Comparison of ENCODE assay signal across 8 cellular contexts in the genomic region with DNA sequence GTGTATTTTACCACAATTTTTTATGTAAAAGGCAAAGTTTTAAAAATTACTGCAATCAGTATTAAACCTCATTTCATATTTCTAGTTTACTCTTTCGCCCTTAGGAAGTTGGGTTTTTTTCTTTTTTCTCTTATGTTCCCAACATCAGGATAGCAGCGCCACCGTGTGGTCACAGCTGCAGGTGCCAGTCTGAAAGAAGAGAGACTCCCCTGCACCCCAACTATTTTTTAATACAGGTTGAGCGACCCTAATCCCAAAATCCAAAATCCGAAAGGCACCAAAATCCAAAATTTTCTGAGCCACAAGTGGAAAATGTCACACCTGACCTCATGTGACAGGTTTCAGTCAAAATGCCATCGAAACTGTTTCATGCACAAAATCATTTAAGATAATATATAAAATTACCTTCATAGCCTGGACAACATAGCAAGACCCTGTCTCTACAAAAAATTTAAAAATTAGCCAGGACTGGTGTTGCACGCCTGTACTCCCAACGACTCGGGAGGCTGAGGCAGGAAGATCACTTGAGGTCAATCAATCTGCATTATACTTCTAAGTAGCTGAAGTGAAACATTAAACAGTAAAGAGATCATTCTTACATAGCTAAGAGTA. TPM values are rescaled to one million over a fixed set of nuclear protein-coding genes. Genes with fewer than 3 reads are reported as not detected.
DNase-seq lines count a peak whose midpoint lies in the region; ATAC-seq and TF ChIP-seq lines count a peak whose summit lies in the region.

No MANE protein-coding gene starts in this region.

- no peaks in the 10 kb centered on the region for H3K27me3 Mint-ChIP-seq in activated CD4-positive, alpha-beta T cell treated with anti-CD3 and anti-CD28 coated beads for 36 hours
- H3K27me3 Mint-ChIP-seq in chondrocyte (ENCODE audit: low read depth) = peaks cover 39% of the 10 kb centered on the region

- 15% methylated on average over 9 of the region's 9 CpGs for WGBS in right lobe of liver (ENCODE audit: insufficient coverage, low coverage, low lambda C conversion rate, missing lambda C conversion rate)

- H3K27ac Mint-ChIP-seq in activated CD4-positive, alpha-beta T cell treated with anti-CD3 and anti-CD28 coated beads for 36 hours = no peak overlapping the region
- no peak overlapping the region for H3K27ac Mint-ChIP-seq in chondrocyte (ENCODE audit: unreplicated experiment)

- H3K36me3 ChIP-seq in right lobe of liver = no peaks in the 10 kb centered on the region

- peaks cover 0 to 23% (median 6%) of the 10 kb centered on the region in 4 donors for H3K4me1 ChIP-seq in right lobe of liver

- no peaks in the 10 kb centered on the region for H3K27me3 ChIP-seq in right lobe of liver

- DNase-seq in NCI-H1436 (lab: John Stamatoyannopoulos, UW) = peak; percentile 39
- DNase-seq in NCI-H1436 treated with DMSO at 0.1 percent for 48 hours (lab: John Stamatoyannopoulos, UW) = no peak
- DNase-seq in NCI-H2227 (lab: John Stamatoyannopoulos, UW; ENCODE audit: unreplicated experiment) = peak; percentile 65
- peak; percentile 89 for DNase-seq in activated CD4-positive, alpha-beta T cell treated with anti-CD3 and anti-CD28 coated beads for 36 hours
- DNase-seq in chondrocyte (ENCODE audit: low spot score) = no peak
- peak; percentile 75 to 83 (median 79) for DNase-seq in right lobe of liver
- peak; percentile 58 to 76 (median 64) for DNase-seq in stimulated activated CD4-positive, alpha-beta T cell treated with anti-CD3 and anti-CD28 coated beads, TNF-alpha, amount 100 ng/mL, for 24 hours (ENCODE audit: low read depth in 3 of 3)

- no peaks in the 10 kb centered on the region for H3K9me3 ChIP-seq in right lobe of liver

- POLR2A ChIA-PET in activated CD4-positive, alpha-beta T cell treated with anti-CD3 and anti-CD28 coated beads for 36 hours (lab: Charles Lee) = no interaction called here

- H3K36me3 Mint-ChIP-seq in activated CD4-positive, alpha-beta T cell treated with anti-CD3 and anti-CD28 coated beads for 36 hours (ENCODE audit: low read depth) = no peaks in the 10 kb centered on the region
- H3K36me3 Mint-ChIP-seq in chondrocyte (ENCODE audit: low read depth) = no peaks in the 10 kb centered on the region

- H3K4me1 Mint-ChIP-seq in activated CD4-positive, alpha-beta T cell treated with anti-CD3 and anti-CD28 coated beads for 36 hours = peaks cover 21% of the 10 kb centered on the region
- peaks cover 2% of the 10 kb centered on the region for H3K4me1 Mint-ChIP-seq in chondrocyte (ENCODE audit: low read depth)

- ATAC-seq in activated CD4-positive, alpha-beta T cell treated with anti-CD3 and anti-CD28 coated beads for 36 hours = no peak
- ATAC-seq in right lobe of liver (peak; percentile 46 to 54 (median 52)), HG03045 (IDR thresholded peaks at IDR 0.05; ENCODE audit: unreplicated experiment) (no peak)

- H3K4me3 Mint-ChIP-seq in activated CD4-positive, alpha-beta T cell treated with anti-CD3 and anti-CD28 coated beads for 36 hours = no peak overlapping the region
- peak overlapping the region; percentile 25 for H3K4me3 Mint-ChIP-seq in chondrocyte (ENCODE audit: unreplicated experiment)

- CTCF ChIA-PET in activated CD4-positive, alpha-beta T cell treated with anti-CD3 and anti-CD28 coated beads for 36 hours (lab: Charles Lee) = interaction anchor here (0.9 to 7.8 kb wide), 21 partner anchors 11 to 225 kb away, joined by 3 to 136 read pairs (median 4); a partner anchor contains a TSS

- H3K9me3 Mint-ChIP-seq in activated CD4-positive, alpha-beta T cell treated with anti-CD3 and anti-CD28 coated beads for 36 hours (ENCODE audit: low read depth) = no peaks in the 10 kb centered on the region
- H3K9me3 Mint-ChIP-seq in chondrocyte (ENCODE audit: low read depth) = no peaks in the 10 kb centered on the region

- peak overlapping the region in 1 of 3 donors; percentile 21 for H3K27ac ChIP-seq in right lobe of liver

- peak; percentile 98 for TF ChIP-seq CTCF in chondrocyte (IDR thresholded peaks at IDR 0.05)
- TF ChIP-seq CTCF in right lobe of liver (IDR thresholded peaks at IDR 0.05) = peak; percentile 94 to 96 (median 94)

- no peak for TF ChIP-seq POLR2A in right lobe of liver (IDR thresholded peaks at IDR 0.05)

- intact Hi-C loops in activated CD4-positive, alpha-beta T cell treated with anti-CD3 and anti-CD28 coated beads for 36 hours (cut with DNase I, micrococcal nuclease) = loop anchor here (1.0 to 10.0 kb wide), 7 partner anchors 41 to 226 kb away; a partner anchor contains a TSS
- intact Hi-C loops in right lobe of liver (cut with DNase I) = loop anchor here (5.0 kb wide), 1 partner anchor 84 kb away; no protein-coding TSS in a partner anchor

- H3K4me3 ChIP-seq in right lobe of liver = peak overlapping the region; percentile 16 to 39 (median 25)

RNA-seq across cellular contexts. Expression of a gene that starts 21.8 kb away (rescaled TPM):
- not detected for total RNA-seq in activated CD4-positive, alpha-beta T cell treated with anti-CD3 and anti-CD28 coated beads for 36 hours
- total RNA-seq in chondrocyte = not detected in 3 replicates
- total RNA-seq in right lobe of liver = 100 to 1,000 TPM; 412 to 553 (median 461) TPM

RNA-seq across cellular contexts. Expression of a gene that starts 42.8 kb away (rescaled TPM):
- total RNA-seq in activated CD4-positive, alpha-beta T cell treated with anti-CD3 and anti-CD28 coated beads for 36 hours = 1 to 10 TPM; 1.1 to 2.2 TPM
- 0.46 to 1.9 TPM (median 0.97 TPM) in 3 replicates for total RNA-seq in chondrocyte
- total RNA-seq in right lobe of liver = 100 to 1,000 TPM; 399 to 624 (median 417) TPM

RNA-seq across cellular contexts. Expression of a gene that starts 56.3 kb away (rescaled TPM):
- not detected for total RNA-seq in activated CD4-positive, alpha-beta T cell treated with anti-CD3 and anti-CD28 coated beads for 36 hours
- total RNA-seq in chondrocyte (not detected in 3 replicates), right lobe of liver (1 to 10 TPM in 4 of 6 experiments, under 1 TPM in 2; 0.77 to 2.6 (median 1.5) TPM)

Comparison
In these comparisons a context has a peak if more than half of its experiments do, and no peak if none do; other contexts are left out.
1. DNase-seq: peak in NCI-H1436 (single experiment), NCI-H2227 (single experiment), activated CD4-positive, alpha-beta T cell treated with anti-CD3 and anti-CD28 coated beads for 36 hours (single experiment), right lobe of liver (3 of 3) and stimulated activated CD4-positive, alpha-beta T cell treated with anti-CD3 and anti-CD28 coated beads, TNF-alpha, amount 100 ng/mL, for 24 hours (3 of 3); none in NCI-H1436 treated with DMSO at 0.1 percent for 48 hours (single experiment) and chondrocyte (single experiment).
2. ATAC-seq: peak in right lobe of liver (4 of 4); none in activated CD4-positive, alpha-beta T cell treated with anti-CD3 and anti-CD28 coated beads for 36 hours (single experiment) and HG03045 (single experiment).
3. RNA of a gene that starts 21.8 kb away (total RNA-seq): 412 to 553 TPM in right lobe of liver; not detected in chondrocyte and not detected in activated CD4-positive, alpha-beta T cell treated with anti-CD3 and anti-CD28 coated beads for 36 hours; every median in the first group is over 100 times any median in the second.
4. RNA of a gene that starts 42.8 kb away (total RNA-seq): 399 to 624 TPM in right lobe of liver; 1.1 to 2.2 TPM in activated CD4-positive, alpha-beta T cell treated with anti-CD3 and anti-CD28 coated beads for 36 hours and 0.46 to 1.9 TPM in chondrocyte; every median in the first group is over 100 times any median in the second.